In genomic region chr19:14158276-14159023, GRCh38 we compare ENCODE assay signal across 16 cellular contexts. TPM values are rescaled to one million over a fixed set of nuclear protein-coding genes. Genes with fewer than 3 reads are reported as not detected.
A peak's percentile ranks its signal among the peaks of the same experiment; 100 is the strongest.
DNase-seq lines count a peak whose midpoint lies in the region; ATAC-seq and TF ChIP-seq lines count a peak whose summit lies in the region.
"Had no signal": no experiment of that assay in that cellular context is flagged by ENCODE, and none has a peak within 500 bp of the region (broad histone marks: within the 10 kb centered on the region; RNA-seq: fewer than 3 reads in every experiment).

No MANE protein-coding gene starts in this region.

- H3K4me2 ChIP-seq in BLaER1: peak overlapping the region; percentile 82
- H3K4me2 ChIP-seq in osteoblast (ENCODE audit: insufficient read depth, low read length): no peak overlapping the region
- H3K4me2 ChIP-seq: KMS-11 had no signal

- H3K27me3 Mint-ChIP-seq in immature natural killer cell (ENCODE audit: low read depth in 3 of 3): no peaks in the 10 kb centered on the region
- H3K27me3 Mint-ChIP-seq: CD4-positive, alpha-beta memory T cell had no signal

- H3K4me3 Mint-ChIP-seq in immature natural killer cell: no peak overlapping the region
- H3K4me3 Mint-ChIP-seq: CD14-positive monocyte; CD4-positive, alpha-beta memory T cell had no signal

- no peak for TF ChIP-seq CTCF in osteoblast (IDR thresholded peaks at IDR 0.05; ENCODE audit: extremely low read depth, low read depth, low read length)

- no peaks in the 10 kb centered on the region for H3K36me3 Mint-ChIP-seq in immature natural killer cell

- DNase-seq in H7 (peak; percentile 50), iPS-NIHi11 (ENCODE audit: low spot score) (peak; percentile 9), osteoblast (ENCODE audit: insufficient read length, low spot score, missing footprints) (peak; percentile 81), immature natural killer cell (no peak)
- DNase-seq: BE2C; CD4-positive, alpha-beta memory T cell; DMS153; DMS79 treated with DMSO at 0.1 percent for 48 hours; GF-D8 had no signal

- no peak for ATAC-seq in SK-N-SH treated with all-trans-retinoic acid at 6 μM for 48 hours
- no peak for ATAC-seq in HG02610 (IDR thresholded peaks at IDR 0.05; ENCODE audit: unreplicated experiment)
- ATAC-seq: GM12878 had no signal

- H3K4me1 ChIP-seq in BLaER1 (peaks cover 48% of the 10 kb centered on the region), osteoblast (ENCODE audit: insufficient read depth, low read length) (no peaks in the 10 kb centered on the region)
- H3K4me1 ChIP-seq: BE2C, HAP-1 had no signal

- H4K20me1 ChIP-seq in BLaER1 (peaks cover 17% of the 10 kb centered on the region; the same call in 1 of the 2 replicates), osteoblast (ENCODE audit: insufficient read depth, low read length) (peaks cover 1% of the 10 kb centered on the region)

- peaks cover 4% of the 10 kb centered on the region for H3K79me2 ChIP-seq in osteoblast (ENCODE audit: insufficient read depth, low read length)

- H2AFZ ChIP-seq in osteoblast (ENCODE audit: low read length): no peak overlapping the region

- H3K4me3 ChIP-seq in BLaER1 (no peak overlapping the region), H7 (ENCODE audit: insufficient read depth, low read depth, low read length) (no peak overlapping the region), osteoblast (ENCODE audit: insufficient read depth, low read length) (no peak overlapping the region)
- H3K4me3 ChIP-seq: GM12878, HAP-1 had no signal

- no peaks in the 10 kb centered on the region for H3K4me1 Mint-ChIP-seq in immature natural killer cell

- H3K9me3 Mint-ChIP-seq in immature natural killer cell: no peaks in the 10 kb centered on the region
- H3K9me3 Mint-ChIP-seq: CD4-positive, alpha-beta memory T cell had no signal

- H3K36me3 ChIP-seq in BLaER1: peaks cover 86% of the 10 kb centered on the region
- peaks cover 41% of the 10 kb centered on the region for H3K36me3 ChIP-seq in H7 (replicated peaks; ENCODE audit: control insufficient read depth, insufficient read depth, low read length)
- H3K36me3 ChIP-seq in osteoblast (ENCODE audit: insufficient read depth, low read length): no peaks in the 10 kb centered on the region

- H3K27ac ChIP-seq in BLaER1 (peak overlapping the region; percentile 64), osteoblast (ENCODE audit: low read depth, low read length) (no peak overlapping the region)
- H3K27ac ChIP-seq: KMS-11 had no signal

- H3K27me3 ChIP-seq in BLaER1: no peaks in the 10 kb centered on the region
- H3K27me3 ChIP-seq in H7 (ENCODE audit: control insufficient read depth, insufficient read depth, low read length): no peaks in the 10 kb centered on the region
- no peaks in the 10 kb centered on the region for H3K27me3 ChIP-seq in osteoblast (ENCODE audit: insufficient read depth, low read length)
- H3K27me3 ChIP-seq: BE2C had no signal

- no peak overlapping the region for H3K27ac Mint-ChIP-seq in immature natural killer cell

- peak overlapping the region; percentile 67 for H3K9ac ChIP-seq in BLaER1
- H3K9ac ChIP-seq: KMS-11 had no signal

- no peaks in the 10 kb centered on the region for H3K9me3 ChIP-seq in BLaER1
- no peaks in the 10 kb centered on the region for H3K9me3 ChIP-seq in osteoblast (ENCODE audit: low read depth, low read length)
- H3K9me3 ChIP-seq: BE2C, HAP-1 had no signal

TF ChIP-seq in SK-N-SH treated with all-trans-retinoic acid at 6 μM for 48 hours, 23 proteins besides CTCF, POLR2A, EP300 and RAD21:
- TF ChIP-seq PPARA (CRISPR knock-in tag; IDR thresholded peaks at IDR 0.05; ENCODE audit: borderline replicate concordance): no peak
- no peak for TF ChIP-seq OSR1 (CRISPR knock-in tag; IDR thresholded peaks at IDR 0.05)
- TF ChIP-seq ZFP30 (CRISPR knock-in tag; IDR thresholded peaks at IDR 0.05): no peak
- no peak for TF ChIP-seq BACH2 (CRISPR knock-in tag; IDR thresholded peaks at IDR 0.05; ENCODE audit: borderline replicate concordance)
- TF ChIP-seq CSDC2 (CRISPR knock-in tag; IDR thresholded peaks at IDR 0.05): no peak
- no peak for TF ChIP-seq ZC3H10 (CRISPR knock-in tag; IDR thresholded peaks at IDR 0.05)
- TF ChIP-seq ZNF565 (CRISPR knock-in tag; conservative IDR thresholded peaks at IDR 0.05; ENCODE audit: low read depth): no peak
- no peak for TF ChIP-seq SNAI2 (CRISPR knock-in tag; IDR thresholded peaks at IDR 0.05)
- no peak for TF ChIP-seq ARNTL (CRISPR knock-in tag; IDR thresholded peaks at IDR 0.05; ENCODE audit: borderline replicate concordance, low read depth)

RNA-seq across cellular contexts. Expression of gene ASF1B, which starts 22.1 kb away (rescaled TPM):
- total RNA-seq in H7 (2014; rRNA removed; shearing (Covaris generic)): 70.8 and 76.2 TPM in 2 replicates
- 1.1 and 2.7 TPM in 2 replicates for total RNA-seq in osteoblast
- polyA plus RNA-seq in immature natural killer cell: 10 to 100 TPM in 1 of 3 donors, 1 to 10 TPM in 2; 7.0 to 11.8 (median 9.7) TPM

RNA-seq across cellular contexts. Expression of gene PRKACA, which starts 40.9 kb away (rescaled TPM):
- 31.0 and 31.7 TPM in 2 replicates for total RNA-seq in H7 (2014; rRNA removed; shearing (Covaris generic))
- total RNA-seq in osteoblast: 45.6 and 56.3 TPM in 2 replicates
- polyA plus RNA-seq in immature natural killer cell: 1 to 10 TPM in 2 of 3 donors, under 1 TPM in 1; 0.64 to 1.7 (median 1.4) TPM

RNA-seq across cellular contexts. Expression of gene ADGRL1, which starts 47.5 kb away (rescaled TPM):
- total RNA-seq in H7 (2014; rRNA removed; shearing (Covaris generic)): 60.7 and 74.4 TPM in 2 replicates
- total RNA-seq in osteoblast: 2.5 and 2.9 TPM in 2 replicates
- polyA plus RNA-seq in immature natural killer cell: 1 to 10 TPM in 1 of 3 donors, under 1 TPM in 2; 0.52 to 2.1 (median 0.53) TPM
- polyA plus RNA-seq: CD14-positive monocyte had no signal

Comparison
In these comparisons a context has a peak if more than half of its experiments do, and no peak if none do; other contexts are left out.
1. DNase-seq: peak in H7 (single experiment), iPS-NIHi11 (single experiment) and osteoblast (single experiment); none in immature natural killer cell (0 of 3).
2. RNA of gene ASF1B, which starts 22.1 kb away (total RNA-seq): 70.8 to 76.2 TPM in H7; 1.1 to 2.7 TPM in osteoblast; every median in the first group is over 10 times any median in the second.
3. RNA of gene ADGRL1, which starts 47.5 kb away (total RNA-seq): 60.7 to 74.4 TPM in H7; 2.5 to 2.9 TPM in osteoblast; every median in the first group is over 10 times any median in the second.